ENCODE assay signal across 1 cellular context in genomic region chr10:73226663-73227062, GRCh38.
TF ChIP-seq lines count a peak whose summit lies in the region.

No MANE protein-coding gene starts in this region.

TF ChIP-seq in K562, 482 proteins besides CTCF, POLR2A, EP300 and RAD21:
- TF ChIP-seq TCF15 (CRISPR knock-in tag; IDR thresholded peaks at IDR 0.05) (no peak), ZNF668 (CRISPR knock-in tag; IDR thresholded peaks at IDR 0.05) (no peak), ZNF551 (CRISPR knock-in tag; IDR thresholded peaks at IDR 0.05) (0 out of 2 replicates have a peak, but pooled peaks have one; percentile 43)
